ENCODE assay signal across 14 cellular contexts in the genomic region with DNA sequence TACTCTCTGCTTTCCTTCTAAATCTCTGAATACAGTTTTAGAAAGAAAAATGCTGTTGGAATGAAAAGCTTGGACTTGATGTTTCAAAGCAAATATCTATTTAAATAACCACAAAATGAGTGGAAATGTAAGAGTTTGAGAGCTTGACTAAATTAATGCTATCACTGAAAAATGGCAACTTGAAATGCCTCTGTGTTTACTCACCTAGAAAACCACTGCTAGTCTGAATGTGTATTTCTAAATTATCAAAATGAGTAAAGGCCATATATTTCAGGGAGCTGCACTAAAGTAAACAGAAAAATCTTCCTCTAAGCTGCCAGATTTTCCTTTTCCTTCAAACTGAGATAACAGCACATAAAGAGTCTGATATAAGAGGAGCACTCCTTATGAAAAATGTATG.
"Had no signal": no experiment of that assay in that cellular context is flagged by ENCODE, and none has a peak within 500 bp of the region (broad histone marks: within the 10 kb centered on the region; RNA-seq: fewer than 3 reads in every experiment).

No MANE protein-coding gene starts in this region.

- H3K9me3 ChIP-seq: heart left ventricle, left lung, sigmoid colon, thoracic aorta, uterus had no signal

- H3K4me1 ChIP-seq: left lung, sigmoid colon, uterus had no signal

- H3K27ac ChIP-seq: dorsolateral prefrontal cortex, heart left ventricle, left lung, sigmoid colon, thoracic aorta, uterus had no signal

- DNase-seq: activated B cell treated with CpG ODN at 0.5 μM for 24 hours; activated CD4-positive, alpha-beta T cell treated with anti-CD3 and anti-CD28 coated beads, Interleukin-2, amount 50 U/mL, for 4 hours; activated naive CD4-positive, alpha-beta T cell treated with anti-CD3 and anti-CD28 coated beads, Interleukin-2, amount 50 U/mL, for 16 hours; activated T-cell treated with anti-CD3 and anti-CD28 coated beads, Interleukin-2, amount 50 U/mL, for 1 hour; amniotic stem cell; dorsolateral prefrontal cortex; heart left ventricle; left lung; nucleus accumbens; sigmoid colon; stimulated activated CD4-positive, alpha-beta T cell treated with anti-CD3 and anti-CD28 coated beads, Interleukin-15, amount 100 ng/mL, for 24 hours; stimulated activated CD4-positive, alpha-beta T cell treated with anti-CD3 and anti-CD28 coated beads, Interleukin-4, amount 100 ng/mL, for 24 hours; uterus had no signal

- H3K4me3 ChIP-seq: dorsolateral prefrontal cortex, heart left ventricle, left lung, sigmoid colon, thoracic aorta, uterus had no signal

- H3K27me3 ChIP-seq: dorsolateral prefrontal cortex, heart left ventricle, left lung, sigmoid colon, uterus had no signal

- H3K36me3 ChIP-seq: left lung, thoracic aorta, uterus had no signal
